In the genomic region with DNA sequence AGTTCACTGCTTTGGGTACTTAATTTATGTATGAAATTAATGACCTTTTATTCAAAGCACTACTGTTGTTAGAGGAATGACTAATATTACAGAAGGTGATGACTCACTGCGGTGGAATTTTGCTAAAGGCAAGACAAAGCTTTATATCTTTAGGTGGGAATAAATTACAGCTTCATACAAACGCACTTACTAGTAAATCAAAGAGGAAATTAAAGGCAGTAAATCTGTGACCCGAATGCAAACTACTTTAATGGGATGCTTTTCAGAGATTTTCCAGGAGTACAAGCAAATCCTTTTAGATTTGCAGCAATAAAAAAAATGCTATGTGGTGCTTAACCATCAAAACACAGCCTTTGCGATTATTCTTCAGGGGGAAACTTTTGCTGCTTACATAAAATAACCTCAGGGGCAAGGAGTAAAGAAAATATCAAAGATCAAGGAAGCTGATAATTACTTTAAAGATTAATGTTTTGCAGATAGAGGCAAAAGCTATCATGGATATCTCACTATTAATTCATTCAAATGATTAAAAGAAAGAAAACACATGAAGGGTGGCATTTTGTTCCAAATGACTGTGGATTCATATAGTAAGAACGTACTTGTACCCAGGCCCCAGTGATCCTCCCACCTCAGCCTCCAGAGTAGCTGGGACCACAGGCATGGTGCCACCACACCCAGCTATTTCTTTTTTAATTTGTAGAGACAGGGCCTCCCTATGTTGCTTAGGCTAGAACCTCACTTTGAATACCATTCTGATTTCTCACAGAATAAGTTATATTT, we compare ENCODE assay signal across 9 cellular contexts.
DNase-seq lines count a peak whose midpoint lies in the region; ATAC-seq and TF ChIP-seq lines count a peak whose summit lies in the region.
"Had no signal": no experiment of that assay in that cellular context is flagged by ENCODE, and none has a peak within 500 bp of the region (broad histone marks: within the 10 kb centered on the region; RNA-seq: fewer than 3 reads in every experiment).

No MANE protein-coding gene starts in this region.

- intact Hi-C loops in PC-9 (cut with micrococcal nuclease; ENCODE audit: unreplicated experiment), result loop anchor here (1.0 kb wide), 1 partner anchor 26 kb away; no protein-coding TSS in a partner anchor

- H3K27ac ChIP-seq in PC-9 (peak overlapping the region; percentile 60), epithelial cell of prostate (peak overlapping the region; percentile 24)

- no peak overlapping the region for H3K4me3 Mint-ChIP-seq in osteocyte (ENCODE audit: unreplicated experiment)
- H3K4me3 Mint-ChIP-seq: activated CD8-positive, alpha-beta T cell treated with anti-CD3 and anti-CD28 coated beads, Interleukin-2, amount 10 ng/mL, durations not matched to agents 7 days and 5 days had no signal

- H3F3A ChIP-seq in PC-9 (ENCODE audit: insufficient read depth, low read depth), result peaks cover 15% of the 10 kb centered on the region

- H3K4me1 ChIP-seq in PC-9 (replicated peaks; ENCODE audit: insufficient read depth), result peaks cover 33% of the 10 kb centered on the region

- ATAC-seq in HG02973 (IDR thresholded peaks at IDR 0.05; ENCODE audit: unreplicated experiment) (no peak), GM21390 (IDR thresholded peaks at IDR 0.05; ENCODE audit: unreplicated experiment) (no peak)
- ATAC-seq: activated CD8-positive, alpha-beta T cell treated with anti-CD3 and anti-CD28 coated beads, Interleukin-2, amount 10 ng/mL, durations not matched to agents 7 days and 5 days had no signal

- no peak overlapping the region for H2AFZ ChIP-seq in PC-9

- POLR2A ChIA-PET in PC-9 (lab: Charles Lee; ENCODE audit: unreplicated experiment), result interaction anchor here (0.6 to 0.9 kb wide), 2 partner anchors 27 to 1408 kb away, joined by 7 to 11 read pairs; no protein-coding TSS in a partner anchor

- H3K36me3 ChIP-seq in PC-9 (ENCODE audit: low read depth), result no peaks in the 10 kb centered on the region

- peak overlapping the region; percentile 68 for H3K4me2 ChIP-seq in PC-9

- peak; percentile 58 for DNase-seq in GM03348 (ENCODE audit: low spot score)
- peak; percentile 68 to 90 for DNase-seq in PC-9
- DNase-seq in epithelial cell of prostate (ENCODE audit: low read depth, low spot score), result peak; percentile 45
- no peak for DNase-seq in osteocyte (ENCODE audit: extremely low spot score, unreplicated experiment)
- no peak for DNase-seq in DMS153 treated with DMSO at 0.1 percent for 48 hours (lab: John Stamatoyannopoulos, UW; ENCODE audit: unreplicated experiment)
- DNase-seq in activated CD8-positive, alpha-beta memory T cell treated with anti-CD3 and anti-CD28 coated beads, Interleukin-2, amount 50 U/mL, for 4 hours, result no peak
- DNase-seq: activated CD8-positive, alpha-beta T cell treated with anti-CD3 and anti-CD28 coated beads, Interleukin-2, amount 10 ng/mL, durations not matched to agents 7 days and 5 days had no signal

- no peaks in the 10 kb centered on the region for H3K9me3 ChIP-seq in PC-9 (ENCODE audit: insufficient read depth, low read depth)

- BruUV-seq in PC-9 (replicated peaks; lab: Mats Ljungman, UMichigan), result no TSS peak

- H3K27ac Mint-ChIP-seq in osteocyte (ENCODE audit: unreplicated experiment), result peak overlapping the region; percentile 56
- H3K27ac Mint-ChIP-seq: activated CD8-positive, alpha-beta T cell treated with anti-CD3 and anti-CD28 coated beads, Interleukin-2, amount 10 ng/mL, durations not matched to agents 7 days and 5 days had no signal

- H3K9me2 ChIP-seq in PC-9 (ENCODE audit: insufficient read depth), result no peaks in the 10 kb centered on the region

- H3K79me2 ChIP-seq in PC-9 (ENCODE audit: low read depth), result no peaks in the 10 kb centered on the region

- H3K36me3 Mint-ChIP-seq in osteocyte (ENCODE audit: unreplicated experiment), result peaks cover 16% of the 10 kb centered on the region

- no peak overlapping the region for H3K4me3 ChIP-seq in PC-9

- H3K9me3 Mint-ChIP-seq in osteocyte (ENCODE audit: unreplicated experiment), result no peaks in the 10 kb centered on the region

- CTCF ChIA-PET in PC-9 (lab: Charles Lee), result interaction anchor here (0.6 to 0.9 kb wide), 2 partner anchors 95 to 358 kb away, joined by 3 read pairs; no protein-coding TSS in a partner anchor

- TF ChIP-seq CTCF in PC-9 (conservative IDR thresholded peaks at IDR 0.05) (no peak), osteocyte (IDR thresholded peaks at IDR 0.05) (no peak)

- no peaks in the 10 kb centered on the region for H3K27me3 Mint-ChIP-seq in osteocyte (ENCODE audit: unreplicated experiment)

- peaks cover 64% of the 10 kb centered on the region for H3K4me1 Mint-ChIP-seq in osteocyte (ENCODE audit: unreplicated experiment)

- H3K27me3 ChIP-seq in PC-9 (ENCODE audit: insufficient read depth, low read depth), result no peaks in the 10 kb centered on the region

- H4K20me1 ChIP-seq in PC-9 (ENCODE audit: insufficient read depth), result no peaks in the 10 kb centered on the region

Comparison
In these comparisons a context has a peak if more than half of its experiments do, and no peak if none do; other contexts are left out.
1. DNase-seq: peak in GM03348 (single experiment), PC-9 (2 of 2) and epithelial cell of prostate (single experiment); none in osteocyte (single experiment), DMS153 treated with DMSO at 0.1 percent for 48 hours (single experiment) and activated CD8-positive, alpha-beta memory T cell treated with anti-CD3 and anti-CD28 coated beads, Interleukin-2, amount 50 U/mL, for 4 hours (single experiment).